In the genomic region with DNA sequence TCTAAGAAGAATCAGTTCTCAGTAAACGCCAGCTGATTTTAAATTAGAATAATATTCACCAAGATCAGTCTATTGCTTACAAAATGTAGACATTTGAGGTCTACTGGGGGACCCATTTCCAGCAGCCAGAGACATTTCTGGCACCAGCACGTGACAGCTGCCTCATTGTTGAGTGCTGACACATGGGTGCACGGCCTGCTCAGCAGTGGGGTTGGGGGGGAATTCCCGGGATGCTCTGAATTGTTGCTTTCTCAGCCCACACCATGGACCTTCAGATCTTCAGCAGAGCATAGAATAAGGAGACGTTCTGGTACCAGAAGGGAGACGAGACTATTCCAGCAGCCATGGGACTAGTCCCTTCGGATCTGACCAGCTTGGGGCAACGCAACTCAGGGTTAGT, we compare ENCODE assay signal across 20 cellular contexts. TPM values are rescaled to one million over a fixed set of nuclear protein-coding genes. Genes with fewer than 3 reads are reported as not detected.
"Had no signal": no experiment of that assay in that cellular context is flagged by ENCODE, and none has a peak within 500 bp of the region (broad histone marks: within the 10 kb centered on the region; RNA-seq: fewer than 3 reads in every experiment).

No MANE protein-coding gene starts in this region.

- H3K4me3 ChIP-seq: breast epithelium, dorsolateral prefrontal cortex, mucosa of descending colon, prostate gland, suprapubic skin, upper lobe of left lung had no signal

- H3K27me3 ChIP-seq: breast epithelium, dorsolateral prefrontal cortex, suprapubic skin, upper lobe of left lung had no signal

- H3K4me1 ChIP-seq: breast epithelium, prostate gland, suprapubic skin had no signal

- DNase-seq: activated CD4-positive, alpha-beta T cell treated with anti-CD3 and anti-CD28 coated beads, Interleukin-2, amount 50 U/mL, for 1 hour; activated effector memory CD4-positive, alpha-beta T cell treated with Interleukin-2 at 50 U/mL for 16 hours; activated T-cell treated with anti-CD3 and anti-CD28 coated beads, Interleukin-2, amount 50 U/mL, for 1 hour; amniotic stem cell; dorsolateral prefrontal cortex; immature natural killer cell; mammary epithelial cell; mucosa of descending colon; occipital lobe; stimulated activated CD4-positive, alpha-beta T cell treated with anti-CD3 and anti-CD28 coated beads, Interleukin-2, amount 100 ng/mL, for 24 hours; stimulated activated naive CD4-positive, alpha-beta T cell treated with Interleukin-2 at 50 U/mL for 16 hours; T-helper 2 cell; upper lobe of left lung had no signal

- H3K36me3 ChIP-seq: breast epithelium, prostate gland, suprapubic skin, upper lobe of left lung had no signal

- H3K9me3 ChIP-seq: breast epithelium, prostate gland, suprapubic skin had no signal

- H3K27ac ChIP-seq: breast epithelium, dorsolateral prefrontal cortex, prostate gland, suprapubic skin, upper lobe of left lung had no signal

RNA-seq across cellular contexts. Expression of a gene that starts 18.3 kb away (rescaled TPM):
- total RNA-seq: cerebellum; dorsolateral prefrontal cortex; glomerular endothelial cell; left lobe of liver; mammary epithelial cell; natural killer cell treated with Interleukin-12 subunit alpha and Interleukin-12 subunit beta and Interleukin-15 and Interleukin-18, amount 100 ng/mL, for 72 hours; occipital lobe; suprapubic skin had no signal
- polyA plus RNA-seq: immature natural killer cell, mammary epithelial cell had no signal
